Comparison of ENCODE assay signal across 13 cellular contexts in the genomic region with DNA sequence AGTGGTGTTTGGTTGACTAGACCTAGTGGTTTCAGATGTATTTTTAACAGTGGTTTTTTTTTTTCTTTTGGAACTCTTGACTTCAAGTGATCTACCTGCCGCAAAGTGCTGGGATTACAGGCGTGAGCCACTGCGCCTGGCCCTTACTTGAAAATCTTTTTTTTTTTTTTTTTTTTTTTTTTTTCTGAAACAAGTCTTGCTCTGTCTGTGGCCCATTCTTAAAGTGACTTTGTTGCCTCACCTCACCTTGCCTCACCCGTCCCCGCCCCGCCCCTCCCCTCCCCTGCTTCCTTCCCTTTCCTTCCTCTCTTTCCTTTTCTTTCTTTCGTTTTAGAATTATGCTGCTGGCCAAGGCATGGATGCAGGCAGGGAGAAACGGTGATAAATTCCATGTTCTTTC. TPM values are rescaled to one million over a fixed set of nuclear protein-coding genes. Genes with fewer than 3 reads are reported as not detected.
DNase-seq lines count a peak whose midpoint lies in the region; ATAC-seq and TF ChIP-seq lines count a peak whose summit lies in the region.
"Had no signal": no experiment of that assay in that cellular context is flagged by ENCODE, and none has a peak within 500 bp of the region (broad histone marks: within the 10 kb centered on the region; RNA-seq: fewer than 3 reads in every experiment).

No MANE protein-coding gene starts in this region.

- H3K9me3 Mint-ChIP-seq in activated naive CD4-positive, alpha-beta T cell treated with anti-CD3 and anti-CD28 coated beads, Interleukin-2, amount 10 ng/mL, durations not matched to agents 7 days and 5 days = no peaks in the 10 kb centered on the region
- no peaks in the 10 kb centered on the region for H3K9me3 Mint-ChIP-seq in endodermal cell
- H3K9me3 Mint-ChIP-seq in stimulated activated naive CD8-positive, alpha-beta T cell treated with anti-CD3 and anti-CD28 coated beads, Interleukin-15, amount 100 ng/mL, for 72 hours = no peaks in the 10 kb centered on the region

- H3K4me3 Mint-ChIP-seq in activated naive CD4-positive, alpha-beta T cell treated with anti-CD3 and anti-CD28 coated beads, Interleukin-2, amount 10 ng/mL, durations not matched to agents 7 days and 5 days = no peak overlapping the region
- no peak overlapping the region for H3K4me3 Mint-ChIP-seq in endodermal cell
- peak overlapping the region; percentile 36 to 50 for H3K4me3 Mint-ChIP-seq in stimulated activated naive CD8-positive, alpha-beta T cell treated with anti-CD3 and anti-CD28 coated beads, Interleukin-15, amount 100 ng/mL, for 72 hours
- H3K4me3 Mint-ChIP-seq: brain had no signal

- peaks cover 32% of the 10 kb centered on the region for H3K36me3 ChIP-seq in endodermal cell (ENCODE audit: control insufficient read depth, insufficient read depth, low read length)

- no peak overlapping the region for H3K9ac ChIP-seq in endodermal cell (ENCODE audit: extremely low read depth, low read length, poor library complexity, severe bottlenecking)

- H3K27me3 Mint-ChIP-seq in activated naive CD4-positive, alpha-beta T cell treated with anti-CD3 and anti-CD28 coated beads, Interleukin-2, amount 10 ng/mL, durations not matched to agents 7 days and 5 days = no peaks in the 10 kb centered on the region
- H3K27me3 Mint-ChIP-seq in endodermal cell (ENCODE audit: insufficient read depth) = no peaks in the 10 kb centered on the region
- no peaks in the 10 kb centered on the region for H3K27me3 Mint-ChIP-seq in stimulated activated naive CD8-positive, alpha-beta T cell treated with anti-CD3 and anti-CD28 coated beads, Interleukin-15, amount 100 ng/mL, for 72 hours
- H3K27me3 Mint-ChIP-seq: brain had no signal

- no peaks in the 10 kb centered on the region for H3K4me1 ChIP-seq in endodermal cell (ENCODE audit: control insufficient read depth, insufficient read depth, low read length)

- TF ChIP-seq CTCF in endodermal cell (conservative IDR thresholded peaks at IDR 0.05) = no peak

- CTCF ChIA-PET in activated naive CD4-positive, alpha-beta T cell treated with anti-CD3 and anti-CD28 coated beads, Interleukin-2, amount 10 ng/mL, durations not matched to agents 7 days and 5 days (lab: Charles Lee) = no interaction called here

- H3K36me3 Mint-ChIP-seq in activated naive CD4-positive, alpha-beta T cell treated with anti-CD3 and anti-CD28 coated beads, Interleukin-2, amount 10 ng/mL, durations not matched to agents 7 days and 5 days = peaks cover 36% of the 10 kb centered on the region
- peaks cover 25% of the 10 kb centered on the region for H3K36me3 Mint-ChIP-seq in endodermal cell (ENCODE audit: low read depth)

- peaks cover 49% of the 10 kb centered on the region for H3K4me1 Mint-ChIP-seq in activated naive CD4-positive, alpha-beta T cell treated with anti-CD3 and anti-CD28 coated beads, Interleukin-2, amount 10 ng/mL, durations not matched to agents 7 days and 5 days
- peaks cover 15% of the 10 kb centered on the region for H3K4me1 Mint-ChIP-seq in endodermal cell
- H3K4me1 Mint-ChIP-seq in stimulated activated naive CD8-positive, alpha-beta T cell treated with anti-CD3 and anti-CD28 coated beads, Interleukin-15, amount 100 ng/mL, for 72 hours = peaks cover 71% of the 10 kb centered on the region

- H3K9me3 ChIP-seq in endodermal cell (ENCODE audit: control insufficient read depth, low read length) = no peaks in the 10 kb centered on the region

- H3K27ac Mint-ChIP-seq in activated naive CD4-positive, alpha-beta T cell treated with anti-CD3 and anti-CD28 coated beads, Interleukin-2, amount 10 ng/mL, durations not matched to agents 7 days and 5 days = peak overlapping the region; percentile 9
- H3K27ac Mint-ChIP-seq in endodermal cell = no peak overlapping the region
- H3K27ac Mint-ChIP-seq in stimulated activated naive CD8-positive, alpha-beta T cell treated with anti-CD3 and anti-CD28 coated beads, Interleukin-15, amount 100 ng/mL, for 72 hours = peak overlapping the region; percentile 19 to 63
- H3K27ac Mint-ChIP-seq: brain had no signal

- DNase-seq in activated naive CD4-positive, alpha-beta T cell treated with anti-CD3 and anti-CD28 coated beads, Interleukin-2, amount 10 ng/mL, durations not matched to agents 7 days and 5 days = peak; percentile 44
- no peak for DNase-seq in activated naive CD4-positive, alpha-beta T cell treated with anti-CD3 and anti-CD28 coated beads, Interleukin-2, amount 50 U/mL, for 16 hours
- peak; percentile 52 for DNase-seq in SKM-1 (lab: John Stamatoyannopoulos, UW; ENCODE audit: unreplicated experiment)
- peak; percentile 57 for DNase-seq in endodermal cell
- no peak for DNase-seq in stimulated activated naive CD8-positive, alpha-beta T cell treated with anti-CD3 and anti-CD28 coated beads, Interleukin-15, amount 100 ng/mL, for 72 hours
- DNase-seq in NCI-H82 treated with DMSO at 0.1 percent for 48 hours (lab: John Stamatoyannopoulos, UW; ENCODE audit: unreplicated experiment) = no peak
- DNase-seq: NCI-H2029 treated with DMSO at 0.1 percent for 48 hours, posterior cingulate gyrus, SW 1271 had no signal

- ATAC-seq in stimulated activated naive CD8-positive, alpha-beta T cell treated with anti-CD3 and anti-CD28 coated beads, Interleukin-15, amount 100 ng/mL, for 72 hours = peak; percentile 28
- ATAC-seq in HG03565 (IDR thresholded peaks at IDR 0.05; ENCODE audit: unreplicated experiment) (no peak), HG03521 (IDR thresholded peaks at IDR 0.05; ENCODE audit: unreplicated experiment) (no peak)

- H3K27ac ChIP-seq in endodermal cell (ENCODE audit: low read depth, low read length) = no peak overlapping the region
- H3K27ac ChIP-seq: hepatocyte had no signal

- 87 to 100% methylated on average over 2 to 7 of the region's 8 CpGs for whole genome bisulfite sequencing in endodermal cell (ENCODE audit: insufficient coverage in 1 of 2, insufficient read length in 1 of 2), 2 experiments

- no peaks in the 10 kb centered on the region for H3K27me3 ChIP-seq in endodermal cell (ENCODE audit: control insufficient read depth, insufficient read depth, low read length, poor library complexity, severe bottlenecking)
- H3K27me3 ChIP-seq: hepatocyte had no signal

- H3K4me3 ChIP-seq in endodermal cell (ENCODE audit: low read length) = no peak overlapping the region
- H3K4me3 ChIP-seq: hepatocyte had no signal

RNA-seq across cellular contexts. Expression of a gene that starts 26.0 kb away (rescaled TPM):
- 100 to 1,000 TPM; 109 to 124 TPM for total RNA-seq in endodermal cell
- 90.3 TPM for polyA plus RNA-seq in endodermal cell (2013, experiment 1 of 2)
- 95.6 TPM for polyA plus RNA-seq in endodermal cell (2013, experiment 2 of 2)

Comparison
In these comparisons a context has a peak if more than half of its experiments do, and no peak if none do; other contexts are left out.
1. DNase-seq: peak in activated naive CD4-positive, alpha-beta T cell treated with anti-CD3 and anti-CD28 coated beads, Interleukin-2, amount 10 ng/mL, durations not matched to agents 7 days and 5 days (single experiment), SKM-1 (single experiment) and endodermal cell (single experiment); none in activated naive CD4-positive, alpha-beta T cell treated with anti-CD3 and anti-CD28 coated beads, Interleukin-2, amount 50 U/mL, for 16 hours (single experiment), stimulated activated naive CD8-positive, alpha-beta T cell treated with anti-CD3 and anti-CD28 coated beads, Interleukin-15, amount 100 ng/mL, for 72 hours (0 of 2) and NCI-H82 treated with DMSO at 0.1 percent for 48 hours (single experiment).
2. H3K4me3 Mint-ChIP-seq: peak in stimulated activated naive CD8-positive, alpha-beta T cell treated with anti-CD3 and anti-CD28 coated beads, Interleukin-15, amount 100 ng/mL, for 72 hours (2 of 2); none in activated naive CD4-positive, alpha-beta T cell treated with anti-CD3 and anti-CD28 coated beads, Interleukin-2, amount 10 ng/mL, durations not matched to agents 7 days and 5 days (single experiment) and endodermal cell (single experiment).